ENCODE assay signal across 34 cellular contexts in the genomic region with DNA sequence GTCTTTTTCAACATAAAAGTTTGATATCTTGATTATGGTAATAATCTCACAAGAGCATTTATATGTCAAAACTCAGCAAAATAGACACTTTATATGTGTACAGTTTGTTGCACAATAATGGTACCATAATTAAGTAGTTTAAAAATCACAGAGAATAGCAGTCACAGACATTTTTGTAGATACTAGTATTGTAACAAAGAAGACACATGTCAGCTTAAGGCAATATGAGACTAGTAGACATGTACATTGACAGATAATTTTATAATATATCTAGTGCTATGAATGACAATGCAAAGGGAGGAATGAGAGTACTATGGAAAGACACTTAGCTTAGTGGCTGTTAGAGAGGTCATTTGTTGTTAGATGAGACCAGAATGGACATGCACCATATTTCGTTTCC.
"Had no signal": no experiment of that assay in that cellular context is flagged by ENCODE, and none has a peak within 500 bp of the region (broad histone marks: within the 10 kb centered on the region; RNA-seq: fewer than 3 reads in every experiment).

No MANE protein-coding gene starts in this region.

- DNase-seq: activated effector memory CD4-positive, alpha-beta T cell treated with anti-CD3 and anti-CD28 coated beads, Interleukin-2, amount 50 U/mL, for 16 hours; activated effector memory CD4-positive, alpha-beta T cell treated with Interleukin-2 at 50 U/mL for 16 hours; activated gamma-delta T cell; activated gamma-delta T cell treated with Interleukin-2 at 50 U/mL for 16 hours; activated naive CD4-positive, alpha-beta T cell; activated naive CD4-positive, alpha-beta T cell treated with anti-CD3 and anti-CD28 coated beads for 36 hours; activated naive CD4-positive, alpha-beta T cell treated with anti-CD3 and anti-CD28 coated beads, Interleukin-2, amount 10 ng/mL, durations not matched to agents 7 days and 5 days; activated naive CD4-positive, alpha-beta T cell treated with anti-CD3 and anti-CD28 coated beads, Interleukin-2, amount 50 U/mL, for 16 hours; activated naive CD4-positive, alpha-beta T cell treated with Interleukin-2 at 50 U/mL for 16 hours; activated naive CD8-positive, alpha-beta T cell treated with anti-CD3 and anti-CD28 coated beads for 36 hours; activated naive CD8-positive, alpha-beta T cell treated with anti-CD3 and anti-CD28 coated beads, Interleukin-2, amount 10 ng/mL, durations not matched to agents 7 days and 5 days; activated naive CD8-positive, alpha-beta T cell treated with anti-CD3 and anti-CD28 coated beads, Interleukin-2, amount 50 U/mL, for 24 hours; activated T-cell treated with anti-CD3 and anti-CD28 coated beads, Interleukin-2, amount 50 U/mL, for 1 hour; activated T-cell treated with anti-CD3 and anti-CD28 coated beads, Interleukin-2, amount 50 U/mL, for 24 hours; activated T-cell treated with anti-CD3 and anti-CD28 coated beads, Interleukin-2, amount 50 U/mL, for 4 hours; activated T-cell treated with anti-CD3 and anti-CD28 coated beads, Interleukin-2, amount 50 U/mL, for 48 hours; activated T-cell treated with anti-CD3 and anti-CD28 coated beads, Interleukin-2, amount 50 U/mL, for 72 hours; adrenal gland; amniotic stem cell; amygdala; anterior cingulate cortex; aorta; body of pancreas; brain microvascular endothelial cell; caudate nucleus; central memory CD4-positive, alpha-beta T cell; cerebellar nuclear complex had no signal

- ATAC-seq: activated naive CD4-positive, alpha-beta T cell treated with anti-CD3 and anti-CD28 coated beads, Interleukin-2, amount 50 U/mL, for 72 hours; activated naive CD8-positive, alpha-beta T cell treated with anti-CD3 and anti-CD28 coated beads, Interleukin-2, amount 50 U/mL, for 24 hours; activated T-cell treated with anti-CD3 and anti-CD28 coated beads, Interleukin-2, amount 50 U/mL, for 4 hours; activated T-cell treated with anti-CD3 and anti-CD28 coated beads, Interleukin-2, amount 50 U/mL, for 72 hours; activated T-helper 17 cell treated with anti-CD3 and anti-CD28 coated beads, Interleukin-2, amount 50 U/mL, for 72 hours; body of pancreas had no signal

- H3K9me3 ChIP-seq: adrenal gland, ascending aorta, body of pancreas had no signal

- H3K4me3 ChIP-seq: adrenal gland, ascending aorta, body of pancreas, breast epithelium, cardiac muscle cell had no signal

- FAIRE-seq: astrocyte, bronchial epithelial cell had no signal

- H3K36me3 ChIP-seq: adrenal gland, ascending aorta, brain microvascular endothelial cell, cardiac muscle cell had no signal

- H3K27me3 ChIP-seq: adrenal gland, ascending aorta, body of pancreas, brain microvascular endothelial cell, breast epithelium, cardiac muscle cell had no signal

- H3K27ac ChIP-seq: adrenal gland, ascending aorta, body of pancreas, brain microvascular endothelial cell, breast epithelium, cardiac muscle cell had no signal

- H3K4me1 ChIP-seq: adrenal gland, ascending aorta, body of pancreas, breast epithelium had no signal
